Comparison of ENCODE assay signal across 8 cellular contexts in genomic region chr16:2651268-2651871, GRCh38. TPM values are rescaled to one million over a fixed set of nuclear protein-coding genes. Genes with fewer than 3 reads are reported as not detected.
A peak's percentile ranks its signal among the peaks of the same experiment; 100 is the strongest.
DNase-seq lines count a peak whose midpoint lies in the region; ATAC-seq, FAIRE-seq and TF ChIP-seq lines count a peak whose summit lies in the region.
"Not testable (repeated sequence)": the region's sequence is repeated elsewhere in the genome, so short reads cannot be mapped to it uniquely, and the experiment has no call there.

No MANE protein-coding gene starts in this region.

- peak; percentile 85 for FAIRE-seq in K562 (lab: Jason Lieb, UNC)
- FAIRE-seq in HepG2 (lab: Jason Lieb, UNC): peak; percentile 86

- DNase-seq in K562 (ENCODE audit: extremely low read depth in 1 of 4, low spot score in 3 of 4); left lobe of liver (ENCODE audit: low spot score); HepG2 (ENCODE audit: low spot score); lower lobe of right lung; omental fat pad (ENCODE audit: low spot score); gastrocnemius medialis; upper lobe of right lung: not testable (repeated sequence)

- POLR2A ChIA-PET in K562 (lab: Yijun Ruan, JAX); HepG2 (lab: Yijun Ruan, JAX): not testable (repeated sequence)

- not testable (repeated sequence) for H3K9me3 ChIP-seq in K562 (replicated peaks; ENCODE audit: control insufficient read depth, insufficient read depth, low read depth, low read length); HepG2 (ENCODE audit: low read length); lower lobe of right lung; gastrocnemius medialis; upper lobe of right lung

- not testable (repeated sequence) for TF ChIP-seq CTCF in K562 (IDR thresholded peaks at IDR 0.05 in 2 of 3, conservative IDR thresholded peaks at IDR 0.05 in 1 of 3; ENCODE audit: insufficient read depth in 2 of 3, low read depth in 1 of 3, low read length in 3 of 3); HepG2 (CRISPR knock-in tag; IDR thresholded peaks at IDR 0.05); lower lobe of right lung (IDR thresholded peaks at IDR 0.05); omental fat pad (IDR thresholded peaks at IDR 0.05); gastrocnemius medialis (IDR thresholded peaks at IDR 0.05 in 4 of 5, conservative IDR thresholded peaks at IDR 0.05 in 1 of 5); upper lobe of right lung (IDR thresholded peaks at IDR 0.05)

- intact Hi-C loops in K562 (cut with micrococcal nuclease); HepG2 (cut with micrococcal nuclease; ENCODE audit: unreplicated experiment); lower lobe of right lung (cut with DNase I); gastrocnemius medialis (cut with DNase I; ENCODE audit: low total_unique reads); upper lobe of right lung (cut with DNase I): not testable (repeated sequence)

- not testable (repeated sequence) for ATAC-seq in K562
- peak; percentile 7 for ATAC-seq in esophagus mucosa
- ATAC-seq in left lobe of liver: peak; percentile 42
- peak; percentile 51 for ATAC-seq in HepG2
- ATAC-seq in lower lobe of right lung: peak; percentile 76 to 84
- ATAC-seq in omental fat pad (ENCODE audit: low FRiP score): peak; percentile 36
- ATAC-seq in gastrocnemius medialis: peak; percentile 51 to 75
- peak; percentile 80 for ATAC-seq in upper lobe of right lung

- not testable (repeated sequence) for TF ChIP-seq RAD21 in K562 (CRISPR knock-in tag; conservative IDR thresholded peaks at IDR 0.05 in 1 of 2, IDR thresholded peaks at IDR 0.05 in 1 of 2); HepG2 (CRISPR knock-in tag; IDR thresholded peaks at IDR 0.05)

- not testable (repeated sequence) for H3K4me1 ChIP-seq in K562 (replicated peaks in 1 of 2; ENCODE audit: control insufficient read depth in 2 of 2, insufficient read depth in 2 of 2, low read length in 2 of 2); lower lobe of right lung; gastrocnemius medialis; upper lobe of right lung
- peaks cover 38% of the 10 kb centered on the region for H3K4me1 ChIP-seq in HepG2 (ENCODE audit: insufficient read depth, low read length)

- H3K4me3 ChIP-seq in K562; HepG2 (replicated peaks in 1 of 3; ENCODE audit: insufficient read depth in 1 of 3, low read depth in 2 of 3, low read length in 3 of 3); lower lobe of right lung; gastrocnemius medialis; upper lobe of right lung: not testable (repeated sequence)

- H4K20me1 ChIP-seq in K562 (replicated peaks; ENCODE audit: control insufficient read depth, insufficient read depth, low read length); HepG2 (ENCODE audit: insufficient read depth, low read length): not testable (repeated sequence)

- BruUV-seq in K562 (replicated peaks; lab: Mats Ljungman, UMichigan); HepG2 (replicated peaks; lab: Mats Ljungman, UMichigan): not testable (repeated sequence)

- not testable (repeated sequence) for H2AFZ ChIP-seq in K562 (ENCODE audit: low read depth, low read length); HepG2 (ENCODE audit: low read length)

- in situ Hi-C loops in K562 (cut with MboI); HepG2 (cut with HindIII; ENCODE audit: extremely low pct_ligation_motif_present, low pct_unique_long_range_greater_than_20kb); gastrocnemius medialis (cut with MboI; ENCODE audit: low sequenced_read_pairs in 4 of 4): not testable (repeated sequence)

- CTCF ChIA-PET in K562 (lab: Yijun Ruan, JAX; ENCODE audit: low intra/inter-chr PET ratio); HepG2 (lab: Yijun Ruan, JAX; ENCODE audit: low intra/inter-chr PET ratio, low total read pairs): not testable (repeated sequence)

- H3K9ac ChIP-seq in K562 (ENCODE audit: insufficient read depth in 1 of 2, low read depth in 2 of 2, low read length in 2 of 2); HepG2 (ENCODE audit: insufficient read depth, low read depth, low read length): not testable (repeated sequence)

- WGBS in K562 (ENCODE audit: insufficient coverage, low coverage, missing lambda C conversion rate): no CpG with 5 or more reads among the region's 14 CpGs
- WGBS in HepG2 (ENCODE audit: low lambda C conversion rate): no CpG with 5 or more reads among the region's 14 CpGs

- not testable (repeated sequence) for TF ChIP-seq EP300 in K562 (IDR thresholded peaks at IDR 0.05; ENCODE audit: low read length); HepG2 (IDR thresholded peaks at IDR 0.05; ENCODE audit: low read depth in 2 of 2, low read length in 2 of 2); HepG2 (CRISPR knock-in tag; IDR thresholded peaks at IDR 0.05; ENCODE audit: borderline replicate concordance)

- H3K27ac ChIP-seq in K562 (ENCODE audit: extremely low read depth, low read depth, low read length); HepG2 (ENCODE audit: extremely low read length, insufficient read depth, low read length); lower lobe of right lung; gastrocnemius medialis; upper lobe of right lung: not testable (repeated sequence)

- H3K36me3 ChIP-seq in K562 (ENCODE audit: control insufficient read depth, insufficient read depth, low read length); HepG2 (replicated peaks in 1 of 2; ENCODE audit: control insufficient read depth in 1 of 2, insufficient read depth in 2 of 2, low read length in 2 of 2); lower lobe of right lung; gastrocnemius medialis; upper lobe of right lung: not testable (repeated sequence)

- not testable (repeated sequence) for TF ChIP-seq POLR2A in K562 (conservative IDR thresholded peaks at IDR 0.05); HepG2 (IDR thresholded peaks at IDR 0.05; ENCODE audit: insufficient read depth in 1 of 2, low read depth in 2 of 2, low read length in 2 of 2); gastrocnemius medialis (IDR thresholded peaks at IDR 0.05)

- H3K27me3 ChIP-seq in K562 (ENCODE audit: control insufficient read depth in 2 of 2, insufficient read depth in 2 of 2, low read length in 2 of 2); HepG2 (ENCODE audit: control insufficient read depth in 1 of 2, insufficient read depth in 2 of 2, low read length in 2 of 2); lower lobe of right lung (ENCODE audit: low read depth); gastrocnemius medialis; upper lobe of right lung: not testable (repeated sequence)

- not testable (repeated sequence) for H3K79me2 ChIP-seq in K562 (ENCODE audit: control insufficient read depth, insufficient read depth, low read length)
- H3K79me2 ChIP-seq in HepG2 (ENCODE audit: insufficient read depth, low read length): peaks cover 22% of the 10 kb centered on the region

- H3K9me1 ChIP-seq in K562 (ENCODE audit: control insufficient read depth, insufficient read depth, low read length): not testable (repeated sequence)

- H3K4me2 ChIP-seq in K562 (ENCODE audit: insufficient read depth, low read length); HepG2 (ENCODE audit: low read depth, low read length): not testable (repeated sequence)

RNA-seq across cellular contexts. Expression of gene KCTD5, which starts 31.0 kb away (rescaled TPM):
- 43.6 and 59.1 TPM in 2 replicates for total RNA-seq in K562 (2011; cell fraction: chromatin; rRNA removed; ENCODE audit: low replicate concordance)
- total RNA-seq in K562 (2011; cell fraction: nucleolus; rRNA removed): 40.1 and 50.7 TPM in 2 replicates
- total RNA-seq in K562 (2011; cell fraction: nucleoplasm; rRNA removed): 31.7 and 32.9 TPM in 2 replicates
- total RNA-seq in K562 (2014; rRNA removed) (34.5 and 48.7 TPM in 2 replicates), K562 (2014; rRNA removed; fragmentation: Illumina TruSeq; extraction: Trizol) (15.4 and 17.2 TPM in 2 replicates), K562 (2015; rRNA removed; fragmentation: Illumina TruSeq; extraction: Trizol) (30.9 and 32.3 TPM in 2 replicates), K562 (2021) (39.0 and 40.0 TPM in 2 replicates), esophagus mucosa (37.7 TPM), left lobe of liver (7.8 TPM), HepG2 (2016; rRNA removed; fragmentation: Illumina TruSeq; extraction: Trizol) (29.8 and 31.0 TPM in 2 replicates), lower lobe of right lung (24.8 TPM), omental fat pad (10 to 100 TPM; 10.9 to 21.1 (median 20.1) TPM), gastrocnemius medialis (10 to 100 TPM; 13.6 to 23.8 (median 14.7) TPM), upper lobe of right lung (23.8 TPM)
- polyA plus RNA-seq in K562 (2011; rRNA removed) (36.1 and 37.5 TPM in 2 replicates), K562 (2014; fragmentation: Illumina TruSeq; extraction: Trizol) (31.2 and 39.2 TPM in 2 replicates), K562 (2014; fragmentation: Nextera tagmentation; extraction: Ambion mirVana) (1 to 10 TPM in 1 of 2 experiments, under 1 TPM in 1; 0.73 to 1.6 TPM), K562 (2014; rRNA removed) (58.0 and 58.3 TPM in 2 replicates), HepG2 (2011; rRNA removed) (25.4 and 30.1 TPM in 2 replicates)
- 49.9 and 152 TPM in 2 replicates for polyA plus RNA-seq in K562 (2011; cell fraction: cytosol; rRNA removed)
- 19.7 and 24.6 TPM in 2 replicates for polyA plus RNA-seq in K562 (2011; cell fraction: nucleus; rRNA removed)
- 27.5 and 34.3 TPM in 2 replicates for polyA plus RNA-seq in K562 (2012)
- polyA minus RNA-seq in K562 (2011; rRNA and poly(A)+ RNA removed): 17.2 and 25.7 TPM in 2 replicates
- polyA minus RNA-seq in K562 (2011; cell fraction: cytosol; rRNA and poly(A)+ RNA removed): 17.5 and 19.7 TPM in 2 replicates
- polyA minus RNA-seq in K562 (2011; cell fraction: nucleus; rRNA and poly(A)+ RNA removed): 18.7 and 23.8 TPM in 2 replicates
- 5.0 and 5.1 TPM in 2 replicates for total RNA-seq in HepG2 (2016; cell fraction: cytosol; rRNA removed; fragmentation: Illumina TruSeq; extraction: Trizol; ENCODE audit: low read depth)
- 27.9 and 29.1 TPM in 2 replicates for total RNA-seq in HepG2 (2016; cell fraction: insoluble cytoplasmic fraction; rRNA removed; fragmentation: Illumina TruSeq; extraction: Trizol)
- 14.7 and 15.1 TPM in 2 replicates for total RNA-seq in HepG2 (2016; cell fraction: membrane; rRNA removed; fragmentation: Illumina TruSeq; extraction: Trizol)
- 13.3 and 14.3 TPM in 2 replicates for total RNA-seq in HepG2 (2016; cell fraction: nucleus; rRNA removed; fragmentation: Illumina TruSeq; extraction: Trizol)
- polyA plus RNA-seq in HepG2 (2011; cell fraction: cytosol; rRNA removed): 33.9 and 64.2 TPM in 2 replicates
- 25.5 and 25.6 TPM in 2 replicates for polyA plus RNA-seq in HepG2 (2011; cell fraction: nucleus; rRNA removed)
- polyA plus RNA-seq in HepG2 (2012): 16.3 and 19.0 TPM in 2 replicates
- polyA plus RNA-seq in HepG2 (2016; cell fraction: cytosol; fragmentation: Illumina TruSeq; extraction: Trizol; ENCODE audit: low read depth): 3.8 and 4.0 TPM in 2 replicates
- polyA plus RNA-seq in HepG2 (2016; cell fraction: insoluble cytoplasmic fraction; fragmentation: Illumina TruSeq; extraction: Trizol; ENCODE audit: low read depth): 32.7 and 37.0 TPM in 2 replicates
- 9.8 and 10.5 TPM in 2 replicates for polyA plus RNA-seq in HepG2 (2016; cell fraction: membrane; fragmentation: Illumina TruSeq; extraction: Trizol; ENCODE audit: low read depth)
- 21.4 and 22.6 TPM in 2 replicates for polyA plus RNA-seq in HepG2 (2016; cell fraction: nucleus; fragmentation: Illumina TruSeq; extraction: Trizol; ENCODE audit: insufficient read depth, low read depth)
- 23.0 and 26.3 TPM in 2 replicates for polyA minus RNA-seq in HepG2 (2011; rRNA and poly(A)+ RNA removed; ENCODE audit: low replicate concordance)
- 12.8 and 16.6 TPM in 2 replicates for polyA minus RNA-seq in HepG2 (2011; cell fraction: cytosol; rRNA and poly(A)+ RNA removed)
- 11.3 and 13.7 TPM in 2 replicates for polyA minus RNA-seq in HepG2 (2011; cell fraction: nucleus; rRNA and poly(A)+ RNA removed)
